Comparison of ENCODE assay signal across 24 cellular contexts in genomic region chr14:76024211-76024907, GRCh38. TPM values are rescaled to one million over a fixed set of nuclear protein-coding genes. Genes with fewer than 3 reads are reported as not detected.
DNase-seq lines count a peak whose midpoint lies in the region; ATAC-seq, FAIRE-seq and TF ChIP-seq lines count a peak whose summit lies in the region.
"Had no signal": no experiment of that assay in that cellular context is flagged by ENCODE, and none has a peak within 500 bp of the region (broad histone marks: within the 10 kb centered on the region; RNA-seq: fewer than 3 reads in every experiment).

No MANE protein-coding gene starts in this region.

- no peaks in the 10 kb centered on the region for H3K79me2 ChIP-seq in GM12878 (ENCODE audit: control insufficient read depth, insufficient read depth, low read length)

- ATAC-seq in Right ventricle myocardium inferior, result peak; percentile 56
- ATAC-seq in GM12878, result no peak
- peak; percentile 67 to 68 for ATAC-seq in left cardiac atrium
- ATAC-seq in natural killer cell treated with Interleukin-12 subunit alpha and Interleukin-12 subunit beta and Interleukin-15 and Interleukin-18, amount 100 ng/mL, for 72 hours, result no peak
- no peak for ATAC-seq in activated CD8-positive, alpha-beta T cell treated with anti-CD3 and anti-CD28 coated beads, Interleukin-2, amount 10 ng/mL, durations not matched to agents 7 days and 5 days
- ATAC-seq: CD8-positive, alpha-beta T cell had no signal

- SMC1A ChIA-PET in GM12878 (lab: Charles Lee; ENCODE audit: uncharacterized antibody, unreplicated experiment), result no interaction called here

- no peaks in the 10 kb centered on the region for H4K20me1 ChIP-seq in GM12878 (ENCODE audit: control insufficient read depth, insufficient read depth)
- H4K20me1 ChIP-seq: BLaER1 treated with 17β-estradiol and CSF1 and Interleukin-3, amounts not matched to agents 10 nM and 100 nM had no signal

- H3K4me3 Mint-ChIP-seq in natural killer cell treated with Interleukin-12 subunit alpha and Interleukin-12 subunit beta and Interleukin-15 and Interleukin-18, amount 100 ng/mL, for 72 hours, result no peak overlapping the region
- H3K4me3 Mint-ChIP-seq in activated CD8-positive, alpha-beta T cell treated with anti-CD3 and anti-CD28 coated beads, Interleukin-2, amount 10 ng/mL, durations not matched to agents 7 days and 5 days, result no peak overlapping the region
- H3K4me3 Mint-ChIP-seq: CD8-positive, alpha-beta T cell; HFFc6 had no signal

- FAIRE-seq in GM12878 (lab: Jason Lieb, UNC), result no peak
- FAIRE-seq: G401.6 had no signal

- POLR2A ChIA-PET in GM12878 (lab: Charles Lee), result no interaction called here
- POLR2A ChIA-PET in activated CD8-positive, alpha-beta T cell treated with anti-CD3 and anti-CD28 coated beads, Interleukin-2, amount 10 ng/mL, durations not matched to agents 7 days and 5 days (lab: Charles Lee), result no interaction called here
- POLR2A ChIA-PET in HEK293T (lab: Yijun Ruan, JAX), result no interaction called here

- no peak overlapping the region for H3K27ac Mint-ChIP-seq in natural killer cell treated with Interleukin-12 subunit alpha and Interleukin-12 subunit beta and Interleukin-15 and Interleukin-18, amount 100 ng/mL, for 72 hours
- H3K27ac Mint-ChIP-seq in activated CD8-positive, alpha-beta T cell treated with anti-CD3 and anti-CD28 coated beads, Interleukin-2, amount 10 ng/mL, durations not matched to agents 7 days and 5 days, result no peak overlapping the region
- H3K27ac Mint-ChIP-seq: CD8-positive, alpha-beta T cell; HFFc6 had no signal

- TF ChIP-seq CTCF in right atrium auricular region (IDR thresholded peaks at IDR 0.05) (no peak), GM12878 (IDR thresholded peaks at IDR 0.05 in 2 of 3, conservative IDR thresholded peaks at IDR 0.05 in 1 of 3; ENCODE audit: control insufficient read depth in 2 of 3, extremely low read depth in 1 of 3, insufficient read depth in 1 of 3, low read depth in 3 of 3, low read length in 3 of 3) (no peak)

- peak overlapping the region; percentile 28; the same call in 1 of the 2 replicates for H3K9ac ChIP-seq in GM12878 (ENCODE audit: control insufficient read depth, insufficient read depth, low read length)
- H3K9ac ChIP-seq: BLaER1 treated with 17β-estradiol and CSF1 and Interleukin-3, amounts not matched to agents 10 nM and 100 nM had no signal

- in situ Hi-C loops in GM12878 (cut with MboI), result no loop called here

- H3K4me1 ChIP-seq in right atrium auricular region (no peaks in the 10 kb centered on the region), GM12878 (ENCODE audit: control insufficient read depth, insufficient read depth, low read length) (peaks cover 9% of the 10 kb centered on the region)
- H3K4me1 ChIP-seq: BLaER1 treated with 17β-estradiol and CSF1 and Interleukin-3, amounts not matched to agents 10 nM and 100 nM; SJSA1 had no signal

- DNase-seq in Right ventricle myocardium inferior (ENCODE audit: missing footprints) (no peak), right atrium auricular region (ENCODE audit: low spot score) (no peak), GM12878 (ENCODE audit: low read depth, low spot score) (no peak), left cardiac atrium (no peak), HEK293T (ENCODE audit: extremely low spot score) (no peak)
- no peak for DNase-seq in effector CD4-positive, alpha-beta T cell
- no peak for DNase-seq in natural killer cell treated with Interleukin-12 subunit alpha and Interleukin-12 subunit beta and Interleukin-15 and Interleukin-18, amount 100 ng/mL, for 72 hours (ENCODE audit: low spot score)
- DNase-seq in activated CD8-positive, alpha-beta T cell treated with anti-CD3 and anti-CD28 coated beads, Interleukin-2, amount 10 ng/mL, durations not matched to agents 7 days and 5 days, result no peak
- DNase-seq: ACHN; CD8-positive, alpha-beta T cell; DND-41; H7; HFFc6; KG1; NCI-H1105; NCI-H146; NCI-H2029; NCI-H2227 treated with DMSO at 0.1 percent for 48 hours; NCI-H510A; Peyer's patch had no signal

- peak overlapping the region; percentile 59; the same call in 1 of the 2 replicates for H2AFZ ChIP-seq in GM12878 (ENCODE audit: control insufficient read depth, low read depth, low read length)

- CTCF ChIA-PET in GM12878 (lab: Yijun Ruan, JAX) (interaction anchor here (0.6 to 1.5 kb wide), 2 partner anchors 26 to 31 kb away, joined by 3 read pairs; no protein-coding TSS in a partner anchor), HEK293T (lab: Yijun Ruan, JAX) (no interaction called here)
- CTCF ChIA-PET in activated CD8-positive, alpha-beta T cell treated with anti-CD3 and anti-CD28 coated beads, Interleukin-2, amount 10 ng/mL, durations not matched to agents 7 days and 5 days (lab: Charles Lee), result no interaction called here

- intact Hi-C loops in Right ventricle myocardium inferior (cut with DNase I) (no loop called here), GM12878 (cut with micrococcal nuclease; ENCODE audit: unreplicated experiment) (no loop called here), left cardiac atrium (cut with DNase I) (no loop called here)

- BruUV-seq in GM12878 (replicated peaks; lab: Mats Ljungman, UMichigan), result no TSS peak

- RAD21 ChIA-PET in GM12878 (lab: Charles Lee; ENCODE audit: unreplicated experiment), result no interaction called here

- peaks cover 19% of the 10 kb centered on the region for H3K36me3 ChIP-seq in right atrium auricular region
- H3K36me3 ChIP-seq in GM12878 (ENCODE audit: control insufficient read depth in 2 of 2, insufficient read depth in 2 of 2, low read length in 1 of 2), result peaks cover 0 to 7% of the 10 kb centered on the region in 2 experiments; a peak in 1 of 4 replicates
- H3K36me3 ChIP-seq: SJSA1 had no signal

- peaks cover 9% of the 10 kb centered on the region for H3K9me3 Mint-ChIP-seq in natural killer cell treated with Interleukin-12 subunit alpha and Interleukin-12 subunit beta and Interleukin-15 and Interleukin-18, amount 100 ng/mL, for 72 hours
- H3K9me3 Mint-ChIP-seq in activated CD8-positive, alpha-beta T cell treated with anti-CD3 and anti-CD28 coated beads, Interleukin-2, amount 10 ng/mL, durations not matched to agents 7 days and 5 days (ENCODE audit: insufficient read depth), result peaks cover 5% of the 10 kb centered on the region

- TF ChIP-seq RAD21 in GM12878 (IDR thresholded peaks at IDR 0.05; ENCODE audit: insufficient read depth, low read depth, low read length), result no peak

- H3K27me3 ChIP-seq in right atrium auricular region (no peaks in the 10 kb centered on the region), GM12878 (replicated peaks in 1 of 2; ENCODE audit: control insufficient read depth in 2 of 2, insufficient read depth in 2 of 2, low read length in 1 of 2) (no peaks in the 10 kb centered on the region)
- H3K27me3 ChIP-seq: BLaER1 treated with 17β-estradiol and CSF1 and Interleukin-3, amounts not matched to agents 10 nM and 100 nM; Peyer's patch; SJSA1 had no signal

- peaks cover 0 to 9% of the 10 kb centered on the region in 2 donors for H3K9me3 ChIP-seq in right atrium auricular region
- H3K9me3 ChIP-seq in GM12878 (replicated peaks; ENCODE audit: control insufficient read depth, insufficient read depth, low read length), result peaks cover 3% of the 10 kb centered on the region
- H3K9me3 ChIP-seq: Peyer's patch, SJSA1 had no signal

- no peaks in the 10 kb centered on the region for H3K27me3 Mint-ChIP-seq in natural killer cell treated with Interleukin-12 subunit alpha and Interleukin-12 subunit beta and Interleukin-15 and Interleukin-18, amount 100 ng/mL, for 72 hours
- no peaks in the 10 kb centered on the region for H3K27me3 Mint-ChIP-seq in activated CD8-positive, alpha-beta T cell treated with anti-CD3 and anti-CD28 coated beads, Interleukin-2, amount 10 ng/mL, durations not matched to agents 7 days and 5 days (ENCODE audit: low read depth)

- H3K4me1 Mint-ChIP-seq in natural killer cell treated with Interleukin-12 subunit alpha and Interleukin-12 subunit beta and Interleukin-15 and Interleukin-18, amount 100 ng/mL, for 72 hours (ENCODE audit: low read depth in 2 of 2), result no peaks in the 10 kb centered on the region
- no peaks in the 10 kb centered on the region for H3K4me1 Mint-ChIP-seq in activated CD8-positive, alpha-beta T cell treated with anti-CD3 and anti-CD28 coated beads, Interleukin-2, amount 10 ng/mL, durations not matched to agents 7 days and 5 days (ENCODE audit: low read depth)

- no peak for TF ChIP-seq EP300 in GM12878 (IDR thresholded peaks at IDR 0.05; ENCODE audit: borderline replicate concordance in 1 of 2, control insufficient read depth in 1 of 2, low read depth in 2 of 2, low read length in 2 of 2)

- no peak for TF ChIP-seq POLR2A in GM12878 (IDR thresholded peaks at IDR 0.05; ENCODE audit: low read depth, low read length)

- H3K27ac ChIP-seq in right atrium auricular region (peak overlapping the region in 1 of 2 donors; percentile 75), GM12878 (ENCODE audit: control insufficient read depth, insufficient read depth) (peak overlapping the region; percentile 53)
- H3K27ac ChIP-seq: 22Rv1; BLaER1 treated with 17β-estradiol and CSF1 and Interleukin-3, amounts not matched to agents 10 nM and 100 nM; SJSA1 had no signal

- no peak overlapping the region for H3K4me3 ChIP-seq in right atrium auricular region
- H3K4me3 ChIP-seq in GM12878, result no peak overlapping the region
- H3K4me3 ChIP-seq: BLaER1 treated with 17β-estradiol and CSF1 and Interleukin-3, amounts not matched to agents 10 nM and 100 nM; Peyer's patch; SJSA1 had no signal

- H3K4me2 ChIP-seq in GM12878 (ENCODE audit: control insufficient read depth, insufficient read depth), result peak overlapping the region; percentile 75; the same call in 1 of the 2 replicates
- H3K4me2 ChIP-seq: BLaER1 treated with 17β-estradiol and CSF1 and Interleukin-3, amounts not matched to agents 10 nM and 100 nM had no signal

- H3K36me3 Mint-ChIP-seq in natural killer cell treated with Interleukin-12 subunit alpha and Interleukin-12 subunit beta and Interleukin-15 and Interleukin-18, amount 100 ng/mL, for 72 hours, result peaks cover 12% of the 10 kb centered on the region
- peaks cover 8% of the 10 kb centered on the region for H3K36me3 Mint-ChIP-seq in activated CD8-positive, alpha-beta T cell treated with anti-CD3 and anti-CD28 coated beads, Interleukin-2, amount 10 ng/mL, durations not matched to agents 7 days and 5 days (ENCODE audit: low read depth)

- 84% methylated on average over 4 of the region's 4 CpGs for WGBS in GM12878 (ENCODE audit: insufficient coverage, insufficient replicate concordance, low lambda C conversion rate, missing lambda C conversion rate)

RNA-seq across cellular contexts. Expression of gene IFT43, which starts 38.8 kb away (rescaled TPM):
- total RNA-seq in Right ventricle myocardium inferior, result 30.4 TPM
- total RNA-seq in right atrium auricular region, result 10 to 100 TPM; 32.6 to 59.0 TPM
- 27.0 and 28.8 TPM in 2 replicates for total RNA-seq in GM12878 (2013; cell fraction: nucleolus; rRNA removed)
- total RNA-seq in GM12878 (2014; rRNA removed), result 11.2 and 11.9 TPM in 2 replicates
- total RNA-seq in GM12878 (2014; rRNA removed; fragmentation: Illumina TruSeq; extraction: Trizol), result 9.3 and 9.6 TPM in 2 replicates
- total RNA-seq in GM12878 (2021), result 8.2 and 8.9 TPM in 2 replicates
- 11.8 TPM for polyA plus RNA-seq in GM12878 (2011; ENCODE audit: low read depth)
- polyA plus RNA-seq in GM12878 (2011; rRNA removed), result 20.6 and 24.8 TPM in 2 replicates
- polyA plus RNA-seq in GM12878 (2011; cell fraction: cytosol; rRNA removed), result 20.6 and 21.2 TPM in 2 replicates
- polyA plus RNA-seq in GM12878 (2011; cell fraction: nucleus; rRNA removed), result 25.3 and 28.3 TPM in 2 replicates
- polyA plus RNA-seq in GM12878 (2012), result 10.5 and 11.9 TPM in 2 replicates
- 8.2 and 10.9 TPM in 2 replicates for polyA plus RNA-seq in GM12878 (2014; fragmentation: Illumina TruSeq; extraction: Trizol)
- polyA plus RNA-seq in GM12878 (2014; fragmentation: Nextera tagmentation; extraction: Ambion mirVana), result 10 to 100 TPM; 15.8 to 18.1 TPM
- polyA plus RNA-seq in GM12878 (2014; rRNA removed), result 9.6 and 12.2 TPM in 2 replicates
- polyA plus RNA-seq in GM12878 (2016; fragmentation: Nextera tagmentation; extraction: Ambion mirVana), result 10 to 100 TPM; 18.9 to 22.4 TPM
- 6.8 and 7.8 TPM in 2 replicates for polyA minus RNA-seq in GM12878 (2011; rRNA and poly(A)+ RNA removed)
- 2.8 and 6.4 TPM in 2 replicates for polyA minus RNA-seq in GM12878 (2011; cell fraction: cytosol; rRNA and poly(A)+ RNA removed)
- 12.0 and 16.3 TPM in 2 replicates for polyA minus RNA-seq in GM12878 (2011; cell fraction: nucleus; rRNA and poly(A)+ RNA removed)
- total RNA-seq in left cardiac atrium, result 10 to 100 TPM; 43.1 to 48.5 TPM
- total RNA-seq in natural killer cell treated with Interleukin-12 subunit alpha and Interleukin-12 subunit beta and Interleukin-15 and Interleukin-18, amount 100 ng/mL, for 72 hours, result 10 to 100 TPM in 1 of 2 donors, 1 to 10 TPM in 1; 7.9 to 11.5 TPM
- total RNA-seq in activated CD8-positive, alpha-beta T cell treated with anti-CD3 and anti-CD28 coated beads, Interleukin-2, amount 10 ng/mL, durations not matched to agents 7 days and 5 days, result 1 to 10 TPM; 5.3 to 5.9 TPM

RNA-seq across cellular contexts. Expression of gene TGFB3, which starts 42.6 kb away (rescaled TPM):
- 29.5 TPM for total RNA-seq in Right ventricle myocardium inferior
- total RNA-seq in right atrium auricular region, result 10 to 100 TPM; 17.5 to 99.1 TPM
- total RNA-seq in GM12878 (2013; cell fraction: nucleolus; rRNA removed), result 7.7 and 8.6 TPM in 2 replicates
- total RNA-seq in GM12878 (2014; rRNA removed), result 0.76 and 0.79 TPM in 2 replicates
- total RNA-seq in GM12878 (2014; rRNA removed; fragmentation: Illumina TruSeq; extraction: Trizol), result 0.60 and 0.76 TPM in 2 replicates
- total RNA-seq in GM12878 (2021), result 1.1 and 2.0 TPM in 2 replicates
- 1.2 TPM for polyA plus RNA-seq in GM12878 (2011; ENCODE audit: low read depth)
- 1.9 and 2.6 TPM in 2 replicates for polyA plus RNA-seq in GM12878 (2011; rRNA removed)
- 2.4 and 2.5 TPM in 2 replicates for polyA plus RNA-seq in GM12878 (2011; cell fraction: cytosol; rRNA removed)
- polyA plus RNA-seq in GM12878 (2011; cell fraction: nucleus; rRNA removed), result 9.2 and 10.7 TPM in 2 replicates
- 1.5 and 2.0 TPM in 2 replicates for polyA plus RNA-seq in GM12878 (2012)
- polyA plus RNA-seq in GM12878 (2014; fragmentation: Illumina TruSeq; extraction: Trizol), result 1.4 TPM in 2 replicates
- polyA plus RNA-seq in GM12878 (2014; fragmentation: Nextera tagmentation; extraction: Ambion mirVana), result under 1 TPM; 0.27 to 0.47 TPM
- 0.56 and 1.3 TPM in 2 replicates for polyA plus RNA-seq in GM12878 (2014; rRNA removed)
- under 1 TPM; 0.50 to 0.86 TPM for polyA plus RNA-seq in GM12878 (2016; fragmentation: Nextera tagmentation; extraction: Ambion mirVana)
- 1.9 and 12.4 TPM in 2 replicates for polyA minus RNA-seq in GM12878 (2011; rRNA and poly(A)+ RNA removed)
- polyA minus RNA-seq in GM12878 (2011; cell fraction: cytosol; rRNA and poly(A)+ RNA removed), result 0.53 TPM in 1 of 2 replicates, not detected in the other
- polyA minus RNA-seq in GM12878 (2011; cell fraction: nucleus; rRNA and poly(A)+ RNA removed), result 1.8 and 3.6 TPM in 2 replicates
- 10 to 100 TPM; 35.1 to 61.2 TPM for total RNA-seq in left cardiac atrium
- total RNA-seq in natural killer cell treated with Interleukin-12 subunit alpha and Interleukin-12 subunit beta and Interleukin-15 and Interleukin-18, amount 100 ng/mL, for 72 hours, result 1 to 10 TPM; 1.4 to 3.8 TPM
- total RNA-seq in activated CD8-positive, alpha-beta T cell treated with anti-CD3 and anti-CD28 coated beads, Interleukin-2, amount 10 ng/mL, durations not matched to agents 7 days and 5 days, result 1 to 10 TPM; 1.7 to 1.8 TPM

Comparison
In these comparisons a context has a peak if more than half of its experiments do, and no peak if none do; other contexts are left out.
1. ATAC-seq: peak in Right ventricle myocardium inferior (single experiment) and left cardiac atrium (2 of 2); none in GM12878 (single experiment), natural killer cell treated with Interleukin-12 subunit alpha and Interleukin-12 subunit beta and Interleukin-15 and Interleukin-18, amount 100 ng/mL, for 72 hours (0 of 2) and activated CD8-positive, alpha-beta T cell treated with anti-CD3 and anti-CD28 coated beads, Interleukin-2, amount 10 ng/mL, durations not matched to agents 7 days and 5 days (single experiment).